ENCODE assay signal across 2 cellular contexts in genomic region chr2:116095636-116096035, GRCh38.
TF ChIP-seq lines count a peak whose summit lies in the region.

No MANE protein-coding gene starts in this region.

TF ChIP-seq in SK-N-SH, 30 proteins besides CTCF, POLR2A, EP300 and RAD21:
- TF ChIP-seq SIN3A (IDR thresholded peaks at IDR 0.05; ENCODE audit: borderline replicate concordance, low read depth, low read length) (no peak), USF1 (IDR thresholded peaks at IDR 0.05; ENCODE audit: borderline replicate concordance, low read depth) (no peak), EZH2phosphoT487 (IDR thresholded peaks at IDR 0.05; ENCODE audit: borderline replicate concordance, low read depth) (no peak), TCF12 (IDR thresholded peaks at IDR 0.05) (no peak), GABPA (IDR thresholded peaks at IDR 0.05; ENCODE audit: low read depth) (no peak)

TF ChIP-seq in SK-N-SH treated with all-trans-retinoic acid at 6 μM for 48 hours, 23 proteins besides CTCF, POLR2A, EP300 and RAD21:
- no peak for TF ChIP-seq POU6F1 (CRISPR knock-in tag; IDR thresholded peaks at IDR 0.05; ENCODE audit: borderline replicate concordance, low read depth)
- TF ChIP-seq TCF4 (CRISPR knock-in tag; IDR thresholded peaks at IDR 0.05; ENCODE audit: borderline replicate concordance), result no peak
- no peak for TF ChIP-seq SNAI2 (CRISPR knock-in tag; IDR thresholded peaks at IDR 0.05)
- no peak for TF ChIP-seq GLIS3 (CRISPR knock-in tag; IDR thresholded peaks at IDR 0.05)
- no peak for TF ChIP-seq PPARA (CRISPR knock-in tag; IDR thresholded peaks at IDR 0.05; ENCODE audit: borderline replicate concordance)
- TF ChIP-seq CREB5 (CRISPR knock-in tag; IDR thresholded peaks at IDR 0.05; ENCODE audit: low read depth), result no peak
- TF ChIP-seq CSRNP3 (CRISPR knock-in tag; IDR thresholded peaks at IDR 0.05), result no peak
- no peak for TF ChIP-seq ESRRG (CRISPR knock-in tag; IDR thresholded peaks at IDR 0.05)
- no peak for TF ChIP-seq OSR1 (CRISPR knock-in tag; IDR thresholded peaks at IDR 0.05)
- TF ChIP-seq ZNF565 (CRISPR knock-in tag; conservative IDR thresholded peaks at IDR 0.05; ENCODE audit: low read depth), result no peak
- no peak for TF ChIP-seq TOX (CRISPR knock-in tag; IDR thresholded peaks at IDR 0.05; ENCODE audit: borderline replicate concordance)
- no peak for TF ChIP-seq ISL1 (CRISPR knock-in tag; IDR thresholded peaks at IDR 0.05)
- no peak for TF ChIP-seq BACH2 (CRISPR knock-in tag; IDR thresholded peaks at IDR 0.05; ENCODE audit: borderline replicate concordance)
